9 cellular contexts compared by ENCODE assay signal in genomic region chr7:2307690-2308107, GRCh38.
A peak's percentile ranks its signal among the peaks of the same experiment; 100 is the strongest.
DNase-seq lines count a peak whose midpoint lies in the region; ATAC-seq and TF ChIP-seq lines count a peak whose summit lies in the region.
"Had no signal": no experiment of that assay in that cellular context is flagged by ENCODE, and none has a peak within 500 bp of the region (broad histone marks: within the 10 kb centered on the region; RNA-seq: fewer than 3 reads in every experiment).

No MANE protein-coding gene starts in this region.

- DNase-seq in activated CD8-positive, alpha-beta memory T cell treated with anti-CD3 and anti-CD28 coated beads for 24 hours: no peak
- no peak for DNase-seq in stimulated activated CD4-positive, alpha-beta T cell treated with anti-CD3 and anti-CD28 coated beads, Interleukin-4, amount 100 ng/mL, for 1 hour
- DNase-seq in NCI-H1417 (lab: John Stamatoyannopoulos, UW): no peak
- no peak for DNase-seq in stimulated activated CD4-positive, alpha-beta T cell treated with anti-CD3 and anti-CD28 coated beads, Interleukin-15, amount 100 ng/mL, for 24 hours

- H4K20me1 ChIP-seq in BLaER1 treated with 17β-estradiol and CSF1 and Interleukin-3, amounts not matched to agents 10 nM and 100 nM: peaks cover 15 to 94% (median 39%) of the 10 kb centered on the region in 11 experiments; a peak in 15 of 22 replicates
- no peaks in the 10 kb centered on the region for H4K20me1 ChIP-seq in OCI-LY3 (ENCODE audit: insufficient read depth, low read length)

- peak overlapping the region in 4 of 11 experiments; percentile 28 to 53 (median 42); a peak in 5 of 22 replicates for H3K9ac ChIP-seq in BLaER1 treated with 17β-estradiol and CSF1 and Interleukin-3, amounts not matched to agents 10 nM and 100 nM
- peak overlapping the region; percentile 27 for H3K9ac ChIP-seq in OCI-LY3 (ENCODE audit: low read length)

- TF ChIP-seq CTCF in OCI-LY3 (IDR thresholded peaks at IDR 0.05; ENCODE audit: low read depth, low read length): no peak

- H3K4me2 ChIP-seq in BLaER1 treated with 17β-estradiol and CSF1 and Interleukin-3, amounts not matched to agents 10 nM and 100 nM: peak overlapping the region; percentile 54 to 90 (median 74)
- H3K4me2 ChIP-seq in OCI-LY3 (ENCODE audit: low read length): peak overlapping the region; percentile 69

- peak overlapping the region in 5 of 11 experiments; percentile 12 to 40 (median 31); a peak in 7 of 22 replicates for H3K27ac ChIP-seq in BLaER1 treated with 17β-estradiol and CSF1 and Interleukin-3, amounts not matched to agents 10 nM and 100 nM
- peak overlapping the region; percentile 46 for H3K27ac ChIP-seq in OCI-LY3 (ENCODE audit: low read length)

- H3K4me3 ChIP-seq in BLaER1 treated with 17β-estradiol and CSF1 and Interleukin-3, amounts not matched to agents 10 nM and 100 nM: peak overlapping the region in 2 of 10 experiments; percentile 23 to 28; a peak in 3 of 20 replicates
- H3K4me3 ChIP-seq in OCI-LY3 (ENCODE audit: low read length): peak overlapping the region; percentile 59

- ATAC-seq in GM18909 (IDR thresholded peaks at IDR 0.05; ENCODE audit: poor library complexity, unreplicated experiment) (peak; percentile 66), HG02870 (IDR thresholded peaks at IDR 0.05; ENCODE audit: unreplicated experiment) (peak; percentile 48)
- ATAC-seq: natural killer cell treated with Interleukin-12 subunit alpha and Interleukin-12 subunit beta and Interleukin-15 and Interleukin-18, amount 100 ng/mL, for 72 hours had no signal

- H3K36me3 ChIP-seq in BLaER1 treated with 17β-estradiol and CSF1 and Interleukin-3, amounts not matched to agents 10 nM and 100 nM: peaks cover 5 to 43% (median 13%) of the 10 kb centered on the region in 11 experiments; a peak in 17 of 22 replicates
- peaks cover 5% of the 10 kb centered on the region for H3K36me3 ChIP-seq in OCI-LY3 (replicated peaks; ENCODE audit: low read depth, low read length)

- H3K4me1 ChIP-seq in BLaER1 treated with 17β-estradiol and CSF1 and Interleukin-3, amounts not matched to agents 10 nM and 100 nM: peaks cover 50 to 85% (median 60%) of the 10 kb centered on the region in 10 experiments
- peaks cover 34% of the 10 kb centered on the region for H3K4me1 ChIP-seq in OCI-LY3 (ENCODE audit: low read length)

- H2AFZ ChIP-seq in OCI-LY3 (ENCODE audit: low read depth, low read length): no peak overlapping the region

- no peaks in the 10 kb centered on the region for H3K27me3 ChIP-seq in BLaER1 treated with 17β-estradiol and CSF1 and Interleukin-3, amounts not matched to agents 10 nM and 100 nM
- H3K27me3 ChIP-seq in OCI-LY3 (ENCODE audit: low read depth, low read length): no peaks in the 10 kb centered on the region

- peaks cover 54% of the 10 kb centered on the region for H3K79me2 ChIP-seq in OCI-LY3 (ENCODE audit: low read length)

- H3K9me3 ChIP-seq in BLaER1 treated with 17β-estradiol and CSF1 and Interleukin-3, amounts not matched to agents 10 nM and 100 nM (replicated peaks in 1 of 11): peaks cover 0 to 10% (median 5%) of the 10 kb centered on the region in 11 experiments; a peak in 13 of 22 replicates
- H3K9me3 ChIP-seq in OCI-LY3 (ENCODE audit: insufficient read depth, low read length): no peaks in the 10 kb centered on the region
